7 cellular contexts compared by ENCODE assay signal in genomic region chr17:74212262-74212912, GRCh38.
A peak's percentile ranks its signal among the peaks of the same experiment; 100 is the strongest.
DNase-seq lines count a peak whose midpoint lies in the region; ATAC-seq and TF ChIP-seq lines count a peak whose summit lies in the region.

No MANE protein-coding gene starts in this region.

- TF ChIP-seq CTCF in astrocyte of the cerebellum (IDR thresholded peaks at IDR 0.05; ENCODE audit: low read depth, low read length, missing control alignments): no peak

- peak; percentile 9 for DNase-seq in LoVo (ENCODE audit: low spot score)
- no peak for DNase-seq in astrocyte of the cerebellum (ENCODE audit: low read depth)
- DNase-seq in iris pigment epithelial cell (ENCODE audit: low read depth): peak; percentile 45
- peak in 4 of 6 experiments; percentile 15 to 43 (median 28) for DNase-seq in stimulated activated naive CD4-positive, alpha-beta T cell (lab: John Stamatoyannopoulos, UW)

- in situ Hi-C loops in astrocyte of the cerebellum (cut with HindIII; ENCODE audit: low sequenced_read_pairs): no loop called here

- peak overlapping the region; percentile 54 for H3K4me3 ChIP-seq in astrocyte of the cerebellum (ENCODE audit: low read depth, low read length)

- ATAC-seq in GM21423 (IDR thresholded peaks at IDR 0.05; ENCODE audit: unreplicated experiment) (peak; percentile 3), GM21381 (IDR thresholded peaks at IDR 0.05; ENCODE audit: unreplicated experiment) (no peak), GM21390 (IDR thresholded peaks at IDR 0.05; ENCODE audit: unreplicated experiment) (no peak)
